19 cellular contexts compared by ENCODE assay signal in genomic region chr18:10046178-10046807, GRCh38.
A peak's percentile ranks its signal among the peaks of the same experiment; 100 is the strongest.
DNase-seq lines count a peak whose midpoint lies in the region; ATAC-seq, FAIRE-seq and TF ChIP-seq lines count a peak whose summit lies in the region.
"Had no signal": no experiment of that assay in that cellular context is flagged by ENCODE, and none has a peak within 500 bp of the region (broad histone marks: within the 10 kb centered on the region; RNA-seq: fewer than 3 reads in every experiment).

No MANE protein-coding gene starts in this region.

- H3K27me3 Mint-ChIP-seq in chondrocyte (ENCODE audit: low read depth) = no peaks in the 10 kb centered on the region

- intact Hi-C loops in spleen (cut with DNase I; ENCODE audit: low total_unique reads) (no loop called here), transverse colon (cut with DNase I; ENCODE audit: low total_unique reads) (no loop called here)

- TF ChIP-seq CTCF in chondrocyte (IDR thresholded peaks at IDR 0.05) (no peak), gastroesophageal sphincter (IDR thresholded peaks at IDR 0.05) (no peak), spleen (IDR thresholded peaks at IDR 0.05 in 8 of 11, conservative IDR thresholded peaks at IDR 0.05 in 3 of 11) (no peak), transverse colon (IDR thresholded peaks at IDR 0.05) (no peak)

- no peak overlapping the region for H3K27ac Mint-ChIP-seq in chondrocyte (ENCODE audit: unreplicated experiment)

- DNase-seq in chondrocyte (ENCODE audit: low spot score) = peak; percentile 47
- peak; percentile 23 for DNase-seq in spleen
- DNase-seq in transverse colon = no peak
- DNase-seq in NCI-H345 treated with DMSO at 0.1 percent for 48 hours (lab: John Stamatoyannopoulos, UW; ENCODE audit: unreplicated experiment) = no peak
- no peak for DNase-seq in GM12892 (ENCODE audit: insufficient read length)
- DNase-seq in NCI-H2029 (lab: John Stamatoyannopoulos, UW) = no peak
- no peak for DNase-seq in activated CD4-positive, alpha-beta T cell treated with anti-CD3 and anti-CD28 coated beads for 4 hours
- DNase-seq: Caco-2, DMS153, KG1, NCI-H146, NCI-H2081 treated with DMSO at 0.1 percent for 48 hours, NCI-H2227 treated with DMSO at 0.1 percent for 48 hours, NCI-H524 treated with DMSO at 0.1 percent for 48 hours, Right ventricle myocardium superior, SK-N-SH had no signal

- H3K9me3 ChIP-seq in gastroesophageal sphincter = peaks cover 0 to 20% (median 0%) of the 10 kb centered on the region in 3 donors
- peaks cover 0 to 30% (median 28%) of the 10 kb centered on the region in 8 donors for H3K9me3 ChIP-seq in spleen
- peaks cover 0 to 12% of the 10 kb centered on the region in 2 donors for H3K9me3 ChIP-seq in transverse colon

- peaks cover 9% of the 10 kb centered on the region for H3K36me3 Mint-ChIP-seq in chondrocyte (ENCODE audit: low read depth)

- WGBS in gastroesophageal sphincter (ENCODE audit: low coverage in 1 of 2), 2 donors = 68 to 83% methylated on average over 3 to 4 of the region's 13 CpGs
- WGBS in spleen, 5 donors = 90 to 97% (median 95%) methylated on average over 13 of the region's 13 CpGs
- 92 to 100% methylated on average over 3 to 13 of the region's 13 CpGs for WGBS in transverse colon (ENCODE audit: low coverage in 1 of 2), 2 donors

- H3K27me3 ChIP-seq in gastroesophageal sphincter = no peaks in the 10 kb centered on the region
- no peaks in the 10 kb centered on the region for H3K27me3 ChIP-seq in spleen (replicated peaks in 1 of 7)
- H3K27me3 ChIP-seq in transverse colon = no peaks in the 10 kb centered on the region

- peaks cover 15% of the 10 kb centered on the region for H3K9me3 Mint-ChIP-seq in chondrocyte (ENCODE audit: low read depth)

- no peak for TF ChIP-seq EP300 in gastroesophageal sphincter (IDR thresholded peaks at IDR 0.05)
- TF ChIP-seq EP300 in transverse colon (IDR thresholded peaks at IDR 0.05; ENCODE audit: low read depth) = no peak

- H3K4me1 ChIP-seq in gastroesophageal sphincter (peaks cover 0 to 35% (median 10%) of the 10 kb centered on the region in 3 donors), spleen (no peaks in the 10 kb centered on the region), transverse colon (peaks cover 0 to 19% (median 0%) of the 10 kb centered on the region in 4 donors)
- H3K4me1 ChIP-seq: Caco-2 had no signal

- TF ChIP-seq POLR2A in gastroesophageal sphincter (IDR thresholded peaks at IDR 0.05) (no peak), spleen (IDR thresholded peaks at IDR 0.05) (no peak), transverse colon (IDR thresholded peaks at IDR 0.05) (no peak), GM12892 (IDR thresholded peaks at IDR 0.05; ENCODE audit: low read depth, low read length) (no peak)

- in situ Hi-C loops in transverse colon (cut with MboI; ENCODE audit: low pct_ligation_motif_present in 1 of 4, low pct_unique_long_range_greater_than_20kb in 1 of 4, low sequenced_read_pairs in 3 of 4) = no loop called here

- H3K4me3 ChIP-seq in gastroesophageal sphincter = no peak overlapping the region
- H3K4me3 ChIP-seq in spleen = no peak overlapping the region
- H3K4me3 ChIP-seq in transverse colon = no peak overlapping the region

- no peak for ATAC-seq in gastroesophageal sphincter
- ATAC-seq: HCT116, Panc1 had no signal

- peaks cover 14% of the 10 kb centered on the region for H3K4me1 Mint-ChIP-seq in chondrocyte (ENCODE audit: low read depth)

- peak overlapping the region in 3 of 4 donors; percentile 65 to 70 (median 65) for H3K27ac ChIP-seq in gastroesophageal sphincter
- H3K27ac ChIP-seq in spleen = no peak overlapping the region
- H3K27ac ChIP-seq in transverse colon = peak overlapping the region; percentile 51 to 69 (median 62)

- no peaks in the 10 kb centered on the region for H3K36me3 ChIP-seq in gastroesophageal sphincter
- no peaks in the 10 kb centered on the region for H3K36me3 ChIP-seq in spleen
- H3K36me3 ChIP-seq in transverse colon = no peaks in the 10 kb centered on the region

- no peak for FAIRE-seq in GM12892 (lab: Jason Lieb, UNC)

- H3K4me3 Mint-ChIP-seq in chondrocyte (ENCODE audit: unreplicated experiment) = no peak overlapping the region

Comparison
In these comparisons a context has a peak if more than half of its experiments do, and no peak if none do; other contexts are left out.
1. DNase-seq: peak in chondrocyte (single experiment) and spleen (single experiment); none in transverse colon (single experiment), NCI-H345 treated with DMSO at 0.1 percent for 48 hours (single experiment), GM12892 (single experiment), NCI-H2029 (single experiment) and activated CD4-positive, alpha-beta T cell treated with anti-CD3 and anti-CD28 coated beads for 4 hours (0 of 2).
2. H3K27ac ChIP-seq: peak in gastroesophageal sphincter (3 of 4) and transverse colon (4 of 4); none in spleen (0 of 8).